Comparison of ENCODE assay signal across 1 cellular context in the genomic region with DNA sequence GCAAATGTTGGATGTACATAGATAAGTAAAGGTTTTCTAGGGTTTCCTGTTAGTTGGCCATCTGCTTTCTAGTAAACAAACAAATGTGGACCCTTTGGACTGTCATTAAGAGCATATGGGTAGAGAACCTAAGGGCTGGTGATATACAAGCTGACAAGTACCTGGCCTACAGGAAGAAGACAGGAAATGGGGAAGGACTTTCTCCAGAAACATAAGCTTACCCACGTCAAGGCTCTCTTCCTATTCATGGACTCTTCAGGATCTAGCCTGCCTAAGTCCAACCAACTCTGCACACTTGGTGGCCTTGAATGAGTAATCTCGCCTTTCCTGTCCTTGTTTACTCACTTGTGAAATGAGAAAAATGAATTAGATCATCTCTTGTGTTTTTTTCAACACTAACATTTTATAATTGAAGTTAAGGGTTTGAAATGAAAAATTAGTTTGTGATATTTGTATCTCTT.
TF ChIP-seq lines count a peak whose summit lies in the region.

No MANE protein-coding gene starts in this region.

TF ChIP-seq in IMR-90, 13 proteins besides CTCF, POLR2A, EP300 and RAD21 (continued from another document):
- TF ChIP-seq CEBPB (IDR thresholded peaks at IDR 0.05; ENCODE audit: low read depth, low read length) (no peak), NFE2L2 (IDR thresholded peaks at IDR 0.05; ENCODE audit: low read depth, low read length) (no peak), SMC3 (IDR thresholded peaks at IDR 0.05; ENCODE audit: low read depth, low read length) (no peak), MXI1 (IDR thresholded peaks at IDR 0.05; ENCODE audit: borderline replicate concordance, low read depth, low read length) (no peak), MAZ (IDR thresholded peaks at IDR 0.05; ENCODE audit: borderline replicate concordance, low read depth, low read length) (no peak), FOS (IDR thresholded peaks at IDR 0.05; ENCODE audit: low read depth, low read length) (no peak), MAFK (IDR thresholded peaks at IDR 0.05; ENCODE audit: low read depth, low read length) (no peak), CHD1 (IDR thresholded peaks at IDR 0.05; ENCODE audit: low read depth, low read length) (no peak)
